In the genomic region with DNA sequence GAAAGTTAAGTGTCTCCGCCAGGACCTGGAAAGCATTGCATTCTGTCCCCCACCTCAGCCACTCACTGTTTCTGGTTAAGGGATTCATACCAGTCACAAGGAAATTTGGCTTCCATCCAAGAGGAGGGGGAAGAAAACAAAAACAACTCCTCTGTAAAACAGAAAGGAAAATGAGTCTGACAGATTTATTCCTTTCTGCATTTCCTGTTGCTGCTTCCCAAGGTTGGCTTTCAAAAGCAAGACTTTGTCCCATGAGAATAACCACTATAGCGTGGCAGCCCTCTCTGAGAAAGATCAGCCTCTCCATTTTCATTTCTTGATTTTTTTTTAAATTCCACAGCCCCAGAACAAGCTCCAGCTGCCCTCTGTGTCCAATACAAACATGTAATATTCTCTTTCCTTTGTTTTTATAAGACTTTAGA, we compare ENCODE assay signal across 13 cellular contexts.
DNase-seq lines count a peak whose midpoint lies in the region; ATAC-seq and TF ChIP-seq lines count a peak whose summit lies in the region.
"Had no signal": no experiment of that assay in that cellular context is flagged by ENCODE, and none has a peak within 500 bp of the region (broad histone marks: within the 10 kb centered on the region; RNA-seq: fewer than 3 reads in every experiment).

No MANE protein-coding gene starts in this region.

- H3K4me3 ChIP-seq in CD8-positive, alpha-beta T cell (ENCODE audit: low read depth, low read length) = no peak overlapping the region
- no peak overlapping the region for H3K4me3 ChIP-seq in CD8-positive, alpha-beta memory T cell (ENCODE audit: low read length)
- H3K4me3 ChIP-seq: gastroesophageal sphincter had no signal

- DNase-seq in DMS79 treated with DMSO at 0.1 percent for 48 hours (lab: John Stamatoyannopoulos, UW) (peak; percentile 14), DMS79 (lab: John Stamatoyannopoulos, UW) (no peak), NCI-H2227 treated with DMSO at 0.1 percent for 48 hours (lab: John Stamatoyannopoulos, UW) (peak; percentile 5), endothelial cell (ENCODE audit: low spot score) (no peak), osteocyte (ENCODE audit: extremely low spot score, unreplicated experiment) (no peak), GM13977 (ENCODE audit: low spot score) (no peak)
- DNase-seq in CD8-positive, alpha-beta T cell = no peak
- DNase-seq in CD8-positive, alpha-beta memory T cell = no peak
- DNase-seq: activated CD4-positive, alpha-beta T cell treated with anti-CD3 and anti-CD28 coated beads, Interleukin-2, amount 10 ng/mL, durations not matched to agents 7 days and 5 days; cerebellar nuclear complex; T-helper 1 cell had no signal

- H3K27ac Mint-ChIP-seq in endothelial cell (ENCODE audit: unreplicated experiment) = peak overlapping the region; percentile 65
- H3K27ac Mint-ChIP-seq in osteocyte (ENCODE audit: unreplicated experiment) = peak overlapping the region; percentile 94
- H3K27ac Mint-ChIP-seq in CD8-positive, alpha-beta T cell = no peak overlapping the region
- H3K27ac Mint-ChIP-seq in CD8-positive, alpha-beta memory T cell = no peak overlapping the region
- H3K27ac Mint-ChIP-seq: activated CD4-positive, alpha-beta T cell treated with anti-CD3 and anti-CD28 coated beads, Interleukin-2, amount 10 ng/mL, durations not matched to agents 7 days and 5 days had no signal

- H3K27me3 Mint-ChIP-seq in endothelial cell (ENCODE audit: unreplicated experiment) (no peaks in the 10 kb centered on the region), osteocyte (ENCODE audit: unreplicated experiment) (no peaks in the 10 kb centered on the region)
- peaks cover 4% of the 10 kb centered on the region for H3K27me3 Mint-ChIP-seq in CD8-positive, alpha-beta T cell (ENCODE audit: low read depth)
- peaks cover 3 to 5% of the 10 kb centered on the region in 2 donors for H3K27me3 Mint-ChIP-seq in CD8-positive, alpha-beta memory T cell

- H3K9me3 Mint-ChIP-seq in endothelial cell (ENCODE audit: unreplicated experiment) (no peaks in the 10 kb centered on the region), osteocyte (ENCODE audit: unreplicated experiment) (no peaks in the 10 kb centered on the region)
- H3K9me3 Mint-ChIP-seq in CD8-positive, alpha-beta T cell = no peaks in the 10 kb centered on the region
- no peaks in the 10 kb centered on the region for H3K9me3 Mint-ChIP-seq in CD8-positive, alpha-beta memory T cell

- H3K4me3 Mint-ChIP-seq in endothelial cell (ENCODE audit: unreplicated experiment) = no peak overlapping the region
- H3K4me3 Mint-ChIP-seq in osteocyte (ENCODE audit: unreplicated experiment) = peak overlapping the region; percentile 15
- no peak overlapping the region for H3K4me3 Mint-ChIP-seq in CD8-positive, alpha-beta T cell
- H3K4me3 Mint-ChIP-seq in CD8-positive, alpha-beta memory T cell = no peak overlapping the region
- H3K4me3 Mint-ChIP-seq: activated CD4-positive, alpha-beta T cell treated with anti-CD3 and anti-CD28 coated beads, Interleukin-2, amount 10 ng/mL, durations not matched to agents 7 days and 5 days had no signal

- H3K27me3 ChIP-seq in CD8-positive, alpha-beta T cell (ENCODE audit: insufficient read depth, low read length) = no peaks in the 10 kb centered on the region
- no peaks in the 10 kb centered on the region for H3K27me3 ChIP-seq in CD8-positive, alpha-beta memory T cell (ENCODE audit: insufficient read depth, low read length, poor library complexity, severe bottlenecking)
- H3K27me3 ChIP-seq: gastroesophageal sphincter had no signal

- POLR2A ChIA-PET in CD8-positive, alpha-beta T cell (lab: Charles Lee) = no interaction called here
- POLR2A ChIA-PET in CD8-positive, alpha-beta memory T cell (lab: Charles Lee) = no interaction called here

- H3K36me3 ChIP-seq in CD8-positive, alpha-beta T cell (ENCODE audit: insufficient read depth, low read length) = no peaks in the 10 kb centered on the region
- no peaks in the 10 kb centered on the region for H3K36me3 ChIP-seq in CD8-positive, alpha-beta memory T cell (ENCODE audit: insufficient read depth, low read length)
- H3K36me3 ChIP-seq: gastroesophageal sphincter had no signal

- intact Hi-C loops in CD8-positive, alpha-beta T cell (cut with DNase I, micrococcal nuclease) = no loop called here

- peaks cover 25% of the 10 kb centered on the region for H3K4me1 Mint-ChIP-seq in endothelial cell (ENCODE audit: unreplicated experiment)
- peaks cover 21% of the 10 kb centered on the region for H3K4me1 Mint-ChIP-seq in osteocyte (ENCODE audit: unreplicated experiment)
- H3K4me1 Mint-ChIP-seq in CD8-positive, alpha-beta T cell (ENCODE audit: low read depth) = no peaks in the 10 kb centered on the region
- peaks cover 0 to 8% (median 4%) of the 10 kb centered on the region in 3 donors for H3K4me1 Mint-ChIP-seq in CD8-positive, alpha-beta memory T cell

- CTCF ChIA-PET in CD8-positive, alpha-beta T cell (lab: Charles Lee) = no interaction called here
- CTCF ChIA-PET in CD8-positive, alpha-beta memory T cell (lab: Charles Lee) = no interaction called here

- no peaks in the 10 kb centered on the region for H3K9me3 ChIP-seq in CD8-positive, alpha-beta T cell (ENCODE audit: low read length)
- no peaks in the 10 kb centered on the region for H3K9me3 ChIP-seq in CD8-positive, alpha-beta memory T cell (ENCODE audit: low read length)
- H3K9me3 ChIP-seq: gastroesophageal sphincter had no signal

- in situ Hi-C loops in GM13977 (cut with MboI; ENCODE audit: low pct_unique_long_range_greater_than_20kb, low sequenced_read_pairs, unreplicated experiment) = loop anchor here (25.0 kb wide), 1 partner anchor 875 kb away; no protein-coding TSS in a partner anchor

- no peak for ATAC-seq in CD8-positive, alpha-beta T cell
- ATAC-seq: gastroesophageal sphincter, left lobe of liver had no signal

- no peak for TF ChIP-seq CTCF in endothelial cell (IDR thresholded peaks at IDR 0.05; ENCODE audit: unreplicated experiment)
- TF ChIP-seq CTCF in osteocyte (IDR thresholded peaks at IDR 0.05) = no peak
- no peak for TF ChIP-seq CTCF in GM13977 (IDR thresholded peaks at IDR 0.05; ENCODE audit: extremely low read depth, insufficient read depth, missing control alignments)
- no peak for TF ChIP-seq CTCF in CD8-positive, alpha-beta T cell (IDR thresholded peaks at IDR 0.05)

- no peaks in the 10 kb centered on the region for H3K4me1 ChIP-seq in CD8-positive, alpha-beta T cell (ENCODE audit: insufficient read depth, low read length)
- H3K4me1 ChIP-seq in CD8-positive, alpha-beta memory T cell (ENCODE audit: insufficient read depth, low read length) = no peaks in the 10 kb centered on the region
- H3K4me1 ChIP-seq: gastroesophageal sphincter had no signal

- no peaks in the 10 kb centered on the region for H3K36me3 Mint-ChIP-seq in endothelial cell (ENCODE audit: low read depth, unreplicated experiment)
- no peaks in the 10 kb centered on the region for H3K36me3 Mint-ChIP-seq in osteocyte (ENCODE audit: unreplicated experiment)
- no peaks in the 10 kb centered on the region for H3K36me3 Mint-ChIP-seq in CD8-positive, alpha-beta T cell
- no peaks in the 10 kb centered on the region for H3K36me3 Mint-ChIP-seq in CD8-positive, alpha-beta memory T cell

- no peak overlapping the region for H3K27ac ChIP-seq in CD8-positive, alpha-beta T cell (ENCODE audit: low read depth, low read length)
- no peak overlapping the region for H3K27ac ChIP-seq in CD8-positive, alpha-beta memory T cell (ENCODE audit: low read depth, low read length)
- H3K27ac ChIP-seq: gastroesophageal sphincter had no signal

Comparison
In these comparisons a context has a peak if more than half of its experiments do, and no peak if none do; other contexts are left out.
1. DNase-seq: peak in DMS79 treated with DMSO at 0.1 percent for 48 hours (single experiment) and NCI-H2227 treated with DMSO at 0.1 percent for 48 hours (single experiment); none in DMS79 (single experiment), endothelial cell (single experiment), osteocyte (single experiment), GM13977 (single experiment), CD8-positive, alpha-beta T cell (0 of 7) and CD8-positive, alpha-beta memory T cell (0 of 5).
2. H3K27ac Mint-ChIP-seq: peak in endothelial cell (single experiment) and osteocyte (single experiment); none in CD8-positive, alpha-beta T cell (single experiment) and CD8-positive, alpha-beta memory T cell (0 of 8).